11 cellular contexts compared by ENCODE assay signal in genomic region chr2:134446431-134447091, GRCh38.
DNase-seq lines count a peak whose midpoint lies in the region; ATAC-seq lines count a peak whose summit lies in the region.
"Had no signal": no experiment of that assay in that cellular context is flagged by ENCODE, and none has a peak within 500 bp of the region (broad histone marks: within the 10 kb centered on the region; RNA-seq: fewer than 3 reads in every experiment).

No MANE protein-coding gene starts in this region.

- no peaks in the 10 kb centered on the region for H3K27me3 Mint-ChIP-seq in T-helper 17 cell
- no peaks in the 10 kb centered on the region for H3K27me3 Mint-ChIP-seq in natural killer cell treated with Interleukin-12 subunit alpha and Interleukin-12 subunit beta and Interleukin-15 and Interleukin-18, amount 100 ng/mL, for 72 hours
- H3K27me3 Mint-ChIP-seq: activated naive CD8-positive, alpha-beta T cell treated with anti-CD3 and anti-CD28 coated beads, Interleukin-2, amount 10 ng/mL, durations not matched to agents 7 days and 5 days had no signal

- H3K4me3 Mint-ChIP-seq in T-helper 17 cell = no peak overlapping the region
- H3K4me3 Mint-ChIP-seq in natural killer cell treated with Interleukin-12 subunit alpha and Interleukin-12 subunit beta and Interleukin-15 and Interleukin-18, amount 100 ng/mL, for 72 hours = no peak overlapping the region
- H3K4me3 Mint-ChIP-seq: activated naive CD8-positive, alpha-beta T cell treated with anti-CD3 and anti-CD28 coated beads, Interleukin-2, amount 10 ng/mL, durations not matched to agents 7 days and 5 days; CD14-positive monocyte had no signal

- H3K9me3 ChIP-seq in T-helper 17 cell (ENCODE audit: control insufficient read depth, low read length, poor library complexity, severe bottlenecking) = no peaks in the 10 kb centered on the region

- peaks cover 4% of the 10 kb centered on the region for H3K36me3 Mint-ChIP-seq in T-helper 17 cell (ENCODE audit: low read depth)
- no peaks in the 10 kb centered on the region for H3K36me3 Mint-ChIP-seq in natural killer cell treated with Interleukin-12 subunit alpha and Interleukin-12 subunit beta and Interleukin-15 and Interleukin-18, amount 100 ng/mL, for 72 hours
- H3K36me3 Mint-ChIP-seq: activated naive CD8-positive, alpha-beta T cell treated with anti-CD3 and anti-CD28 coated beads, Interleukin-2, amount 10 ng/mL, durations not matched to agents 7 days and 5 days had no signal

- no peak for ATAC-seq in T-helper 17 cell
- ATAC-seq in natural killer cell treated with Interleukin-12 subunit alpha and Interleukin-12 subunit beta and Interleukin-15 and Interleukin-18, amount 100 ng/mL, for 72 hours = no peak
- ATAC-seq: left lobe of liver had no signal

- peaks cover 14% of the 10 kb centered on the region for H3K4me1 Mint-ChIP-seq in T-helper 17 cell
- H3K4me1 Mint-ChIP-seq in natural killer cell treated with Interleukin-12 subunit alpha and Interleukin-12 subunit beta and Interleukin-15 and Interleukin-18, amount 100 ng/mL, for 72 hours (ENCODE audit: low read depth in 2 of 2) = peaks cover 2 to 5% of the 10 kb centered on the region in 2 donors
- H3K4me1 Mint-ChIP-seq: activated naive CD8-positive, alpha-beta T cell treated with anti-CD3 and anti-CD28 coated beads, Interleukin-2, amount 10 ng/mL, durations not matched to agents 7 days and 5 days; CD14-positive monocyte had no signal

- H3K27ac Mint-ChIP-seq in T-helper 17 cell = no peak overlapping the region
- no peak overlapping the region for H3K27ac Mint-ChIP-seq in natural killer cell treated with Interleukin-12 subunit alpha and Interleukin-12 subunit beta and Interleukin-15 and Interleukin-18, amount 100 ng/mL, for 72 hours
- H3K27ac Mint-ChIP-seq: activated naive CD8-positive, alpha-beta T cell treated with anti-CD3 and anti-CD28 coated beads, Interleukin-2, amount 10 ng/mL, durations not matched to agents 7 days and 5 days had no signal

- DNase-seq in AG20443 (ENCODE audit: low spot score) = peak; percentile 45
- peak; percentile 89 for DNase-seq in HT1080 (ENCODE audit: low read depth)
- peak; percentile 5 for DNase-seq in astrocyte of the hippocampus (ENCODE audit: low read depth, low spot score)
- DNase-seq in lung microvascular endothelial cell (ENCODE audit: low read depth in 2 of 2) = peak; percentile 23 to 85
- no peak for DNase-seq in T-helper 17 cell
- no peak for DNase-seq in natural killer cell treated with Interleukin-12 subunit alpha and Interleukin-12 subunit beta and Interleukin-15 and Interleukin-18, amount 100 ng/mL, for 72 hours (ENCODE audit: low spot score)
- DNase-seq in stimulated activated CD4-positive, alpha-beta T cell treated with anti-CD3 and anti-CD28 coated beads, Interleukin-4, amount 100 ng/mL, for 1 hour = no peak
- no peak for DNase-seq in cerebellar nuclear complex (lab: John Stamatoyannopoulos, UW)
- DNase-seq: activated naive CD8-positive, alpha-beta T cell treated with anti-CD3 and anti-CD28 coated beads, Interleukin-2, amount 10 ng/mL, durations not matched to agents 7 days and 5 days had no signal

- H3K9me3 Mint-ChIP-seq in natural killer cell treated with Interleukin-12 subunit alpha and Interleukin-12 subunit beta and Interleukin-15 and Interleukin-18, amount 100 ng/mL, for 72 hours = no peaks in the 10 kb centered on the region
- H3K9me3 Mint-ChIP-seq: activated naive CD8-positive, alpha-beta T cell treated with anti-CD3 and anti-CD28 coated beads, Interleukin-2, amount 10 ng/mL, durations not matched to agents 7 days and 5 days; CD14-positive monocyte had no signal

Comparison
In these comparisons a context has a peak if more than half of its experiments do, and no peak if none do; other contexts are left out.
1. DNase-seq: peak in AG20443 (single experiment), HT1080 (single experiment), astrocyte of the hippocampus (single experiment) and lung microvascular endothelial cell (2 of 2); none in T-helper 17 cell (0 of 3), natural killer cell treated with Interleukin-12 subunit alpha and Interleukin-12 subunit beta and Interleukin-15 and Interleukin-18, amount 100 ng/mL, for 72 hours (single experiment), stimulated activated CD4-positive, alpha-beta T cell treated with anti-CD3 and anti-CD28 coated beads, Interleukin-4, amount 100 ng/mL, for 1 hour (single experiment) and cerebellar nuclear complex (0 of 2).